In the genomic region with DNA sequence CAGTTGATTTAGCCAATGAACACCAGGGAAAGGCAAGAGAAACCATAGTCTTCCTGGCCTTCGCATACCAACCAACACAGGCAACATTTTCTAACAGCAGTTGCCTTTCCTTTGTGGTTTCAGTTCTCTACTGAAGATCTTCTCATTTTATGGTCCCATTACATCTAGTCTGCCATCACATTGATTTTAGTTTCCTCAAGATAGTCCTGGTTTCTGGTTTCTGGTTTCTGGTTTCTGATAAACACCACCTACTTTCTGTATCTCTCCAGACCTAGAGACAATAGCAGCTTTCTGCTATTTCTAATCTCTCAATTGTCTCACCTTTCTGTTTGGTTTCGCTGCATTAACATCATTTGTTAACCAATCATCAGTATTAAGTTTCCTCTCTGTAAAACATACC, we compare ENCODE assay signal across 26 cellular contexts.
"Had no signal": no experiment of that assay in that cellular context is flagged by ENCODE, and none has a peak within 500 bp of the region (broad histone marks: within the 10 kb centered on the region; RNA-seq: fewer than 3 reads in every experiment).

No MANE protein-coding gene starts in this region.

- DNase-seq: nephron progenitor cell; nucleus accumbens; pancreas; retina; right lobe of liver; sigmoid colon; small intestine; stimulated activated CD4-positive, alpha-beta T cell treated with anti-CD3 and anti-CD28 coated beads, Interleukin-15, amount 100 ng/mL, for 24 hours; stimulated activated CD4-positive, alpha-beta T cell treated with anti-CD3 and anti-CD28 coated beads, Interleukin-2, amount 100 ng/mL, for 24 hours; stimulated activated CD4-positive, alpha-beta T cell treated with anti-CD3 and anti-CD28 coated beads, Interleukin-2, amount 100 ng/mL, for 48 hours; stimulated activated CD4-positive, alpha-beta T cell treated with anti-CD3 and anti-CD28 coated beads, Interleukin-4, amount 100 ng/mL, for 24 hours; stimulated activated naive B cell treated with anti-CD40 and anti-IgM and Interleukin-4, amounts not matched to agents 10 μg/mL and 1 μg/mL and 100 μg/mL, for 72 hours; stimulated activated naive CD4-positive, alpha-beta T cell treated with Interleukin-2 at 50 U/mL for 16 hours; stomach; thyroid gland; trophoblast cell; upper lobe of left lung had no signal

- H3K27me3 ChIP-seq: neutrophil, pancreas, right atrium auricular region, right lobe of liver, sigmoid colon, stomach, thyroid gland, tibial nerve, upper lobe of left lung, vagina had no signal

- H3K4me3 ChIP-seq: pancreas, prostate gland, right atrium auricular region, right lobe of liver, sigmoid colon, stomach, thoracic aorta, thyroid gland, tibial nerve, upper lobe of left lung, vagina had no signal

- H3K36me3 ChIP-seq: neutrophil, pancreas, prostate gland, right atrium auricular region, right lobe of liver, sigmoid colon, stomach, thoracic aorta, thyroid gland, tibial nerve, upper lobe of left lung, vagina had no signal

- H3K4me1 ChIP-seq: pancreas, prostate gland, right atrium auricular region, right lobe of liver, sigmoid colon, stomach, thyroid gland, tibial nerve, upper lobe of left lung, vagina had no signal

- FAIRE-seq: small intestine, urothelium cell line had no signal

- H3K9me3 ChIP-seq: neutrophil, pancreas, prostate gland, right atrium auricular region, right lobe of liver, sigmoid colon, stomach, thoracic aorta, thyroid gland, tibial nerve, upper lobe of left lung, vagina had no signal

- H3K27ac ChIP-seq: neutrophil, pancreas, prostate gland, right atrium auricular region, right lobe of liver, sigmoid colon, stomach, thoracic aorta, thyroid gland, tibial nerve, upper lobe of left lung, vagina had no signal

- ATAC-seq: natural killer cell treated with Interleukin-12 subunit alpha and Interleukin-12 subunit beta and Interleukin-15 and Interleukin-18, amount 100 ng/mL, for 72 hours; pancreas; right lobe of liver; stimulated activated effector memory CD8-positive, alpha-beta T cell treated with anti-CD3 and anti-CD28 coated beads, Interleukin-12 subunit alpha, Interleukin-12 subunit beta, amount 100 ng/mL, for 72 hours; stimulated activated naive B cell treated with anti-CD40 and anti-IgM and Interleukin-4, amounts not matched to agents 10 μg/mL and 1 μg/mL and 100 μg/mL, for 72 hours had no signal
